Comparison of ENCODE assay signal across 8 cellular contexts in genomic region chr21:46322351-46323226, GRCh38. TPM values are rescaled to one million over a fixed set of nuclear protein-coding genes. Genes with fewer than 3 reads are reported as not detected.
A peak's percentile ranks its signal among the peaks of the same experiment; 100 is the strongest.
DNase-seq lines count a peak whose midpoint lies in the region; ATAC-seq and TF ChIP-seq lines count a peak whose summit lies in the region.

No MANE protein-coding gene starts in this region.

- no peak for ATAC-seq in Right ventricle myocardium superior (ENCODE audit: poor library complexity)
- peak; percentile 0; the same call in 1 of the 3 replicates for ATAC-seq in SK-N-SH treated with all-trans-retinoic acid at 6 μM for 48 hours
- no peak for ATAC-seq in HG03439 (IDR thresholded peaks at IDR 0.05; ENCODE audit: unreplicated experiment)
- no peak for ATAC-seq in omental fat pad (ENCODE audit: low FRiP score)

- TF ChIP-seq CTCF in omental fat pad (IDR thresholded peaks at IDR 0.05), result no peak

- H3K27ac ChIP-seq in esophagus (ENCODE audit: low read depth in 2 of 2, low read length in 1 of 2), result peak overlapping the region; percentile 44 to 54

- peak overlapping the region; percentile 70 for H2AFZ ChIP-seq in neuron (ENCODE audit: low read depth, low read length)

- H3K27me3 ChIP-seq in esophagus (ENCODE audit: control insufficient read depth in 1 of 2, insufficient read depth in 2 of 2, low read length in 2 of 2) (no peaks in the 10 kb centered on the region), neuron (ENCODE audit: insufficient read depth, low read length) (no peaks in the 10 kb centered on the region)

- DNase-seq in Right ventricle myocardium superior (peak; percentile 46), cardiac septum (ENCODE audit: low spot score) (no peak), NCI-H1436 treated with DMSO at 0.1 percent for 48 hours (lab: John Stamatoyannopoulos, UW) (no peak), omental fat pad (ENCODE audit: low spot score) (no peak)

- H3K4me3 ChIP-seq in esophagus (ENCODE audit: low read depth in 1 of 2, low read length in 2 of 2), result peak overlapping the region; percentile 69 to 80
- peak overlapping the region; percentile 99 for H3K4me3 ChIP-seq in neuron (ENCODE audit: low read length)

- intact Hi-C loops in Right ventricle myocardium superior (cut with DNase I) (no loop called here), cardiac septum (cut with DNase I) (loop anchor here (10.0 kb wide), 1 partner anchor 348 kb away; no protein-coding TSS in a partner anchor)

- H3K36me3 ChIP-seq in esophagus (ENCODE audit: control insufficient read depth in 2 of 2, insufficient read depth in 2 of 2, low read length in 1 of 2) (no peaks in the 10 kb centered on the region), neuron (ENCODE audit: insufficient read depth, low read length) (peaks cover 17% of the 10 kb centered on the region)

- 5% methylated on average over 50 of the region's 50 CpGs for WGBS in esophagus, 2 donors

- H3K4me1 ChIP-seq in esophagus (ENCODE audit: control insufficient read depth in 2 of 2, insufficient read depth in 2 of 2, low read length in 1 of 2) (peaks cover 4 to 10% of the 10 kb centered on the region in 2 donors), neuron (ENCODE audit: insufficient read depth, low read length) (peaks cover 29% of the 10 kb centered on the region)

- H3K9me3 ChIP-seq in esophagus (ENCODE audit: control insufficient read depth in 2 of 2, insufficient read depth in 1 of 2, low read depth in 1 of 2, low read length in 1 of 2), result no peaks in the 10 kb centered on the region
- H3K9me3 ChIP-seq in neuron (ENCODE audit: low read length), result no peaks in the 10 kb centered on the region

TF ChIP-seq in SK-N-SH treated with all-trans-retinoic acid at 6 μM for 48 hours, 23 proteins besides CTCF, POLR2A, EP300 and RAD21:
- TF ChIP-seq TSHZ2 (CRISPR knock-in tag; IDR thresholded peaks at IDR 0.05) (no peak), ZFP3 (CRISPR knock-in tag; IDR thresholded peaks at IDR 0.05) (no peak), ZNF70 (CRISPR knock-in tag; IDR thresholded peaks at IDR 0.05) (no peak), ESRRG (CRISPR knock-in tag; IDR thresholded peaks at IDR 0.05) (no peak), SNAI2 (CRISPR knock-in tag; IDR thresholded peaks at IDR 0.05) (no peak)

RNA-seq across cellular contexts. Expression of gene C21orf58, which starts 1.1 kb away (rescaled TPM):
- 1.0 TPM for total RNA-seq in Right ventricle myocardium superior
- 1.4 TPM for total RNA-seq in cardiac septum
- polyA plus RNA-seq in esophagus, result 1 to 10 TPM; 2.5 to 7.1 TPM
- 1 to 10 TPM in 2 of 4 donors, under 1 TPM in 2; 0.44 to 2.4 (median 0.91) TPM for total RNA-seq in omental fat pad

RNA-seq across cellular contexts. Expression of gene PCNT, which starts 1.4 kb away (rescaled TPM):
- total RNA-seq in Right ventricle myocardium superior, result 28.9 TPM
- 21.0 TPM for total RNA-seq in cardiac septum
- 10 to 100 TPM; 14.1 to 14.9 TPM for polyA plus RNA-seq in esophagus
- 10 to 100 TPM; 23.0 to 51.7 (median 24.4) TPM for total RNA-seq in omental fat pad

RNA-seq across cellular contexts. Expression of gene YBEY, which starts 36.4 kb away (rescaled TPM):
- 19.2 TPM for total RNA-seq in Right ventricle myocardium superior
- total RNA-seq in cardiac septum, result 14.1 TPM
- polyA plus RNA-seq in esophagus, result 10 to 100 TPM in 1 of 2 donors, 1 to 10 TPM in 1; 7.1 to 11.9 TPM
- total RNA-seq in omental fat pad, result 10 to 100 TPM in 1 of 4 donors, 1 to 10 TPM in 3; 5.4 to 12.7 (median 9.3) TPM

RNA-seq across cellular contexts. Expression of gene MCM3AP, which starts 37.2 kb away (rescaled TPM):
- 57.0 TPM for total RNA-seq in Right ventricle myocardium superior
- total RNA-seq in cardiac septum, result 69.9 TPM
- polyA plus RNA-seq in esophagus, result 10 to 100 TPM; 27.1 to 29.2 TPM
- total RNA-seq in omental fat pad, result 100 to 1,000 TPM in 1 of 4 donors, 10 to 100 TPM in 3; 63.8 to 129 (median 76.6) TPM
